ENCODE assay signal across 27 cellular contexts in genomic region chr5:1726956-1727355, GRCh38.
DNase-seq lines count a peak whose midpoint lies in the region; ATAC-seq and TF ChIP-seq lines count a peak whose summit lies in the region.
"Had no signal": no experiment of that assay in that cellular context is flagged by ENCODE, and none has a peak within 500 bp of the region (broad histone marks: within the 10 kb centered on the region; RNA-seq: fewer than 3 reads in every experiment).

No MANE protein-coding gene starts in this region.

- H3K79me2 ChIP-seq in osteoblast (ENCODE audit: insufficient read depth, low read length) = no peaks in the 10 kb centered on the region

- no peak overlapping the region for H3K27ac Mint-ChIP-seq in type B pancreatic cell

- no peak for ATAC-seq in GM19023 (IDR thresholded peaks at IDR 0.05; ENCODE audit: unreplicated experiment)
- ATAC-seq: K562; stimulated activated naive CD8-positive, alpha-beta T cell treated with anti-CD3 and anti-CD28 coated beads, Interleukin-15, Interleukin-2, amounts not matched to agents 100 U/mL and 50 U/mL, for 24 hours had no signal

- DNase-seq in activated effector memory CD4-positive, alpha-beta T cell treated with anti-CD3 and anti-CD28 coated beads, Interleukin-2, amount 50 U/mL, for 16 hours = peak; percentile 59
- no peak for DNase-seq in activated effector memory CD4-positive, alpha-beta T cell treated with Interleukin-2 at 50 U/mL for 16 hours
- DNase-seq in colonic mucosa = peak; percentile 12
- DNase-seq in osteoblast (ENCODE audit: insufficient read length, low spot score, missing footprints) = peak; percentile 74
- DNase-seq in type B pancreatic cell (ENCODE audit: extremely low spot score, unreplicated experiment) = peak; percentile 53
- no peak for DNase-seq in amygdala (lab: John Stamatoyannopoulos, UW)
- no peak for DNase-seq in kidney glomerular epithelial cell (lab: John Stamatoyannopoulos, UW)
- DNase-seq: ACHN; activated CD4-positive, alpha-beta T cell treated with anti-CD3 and anti-CD28 coated beads, Interleukin-2, amount 50 U/mL, for 4 hours; activated T-cell treated with anti-CD3 and anti-CD28 coated beads for 4 hours; BE2C; DMS153; effector CD8-positive, alpha-beta T cell; mammary epithelial cell; NCI-H1105; NCI-H1930; NCI-H526; NK-92 treated with Interleukin-12 subunit alpha and Interleukin-12 subunit beta, amount 100 ng/mL, for 24 hours; SHP77; stimulated activated CD4-positive, alpha-beta T cell treated with anti-CD3 and anti-CD28 coated beads, Interleukin-15, amount 100 ng/mL, for 24 hours; stimulated activated naive CD8-positive, alpha-beta T cell treated with anti-CD3 and anti-CD28 coated beads, Interleukin-15, Interleukin-2, amounts not matched to agents 100 U/mL and 50 U/mL, for 24 hours; T-helper 9 cell; thyroid gland had no signal

- H3K4me1 ChIP-seq in colonic mucosa = no peaks in the 10 kb centered on the region
- H3K4me1 ChIP-seq in osteoblast (ENCODE audit: insufficient read depth, low read length) = no peaks in the 10 kb centered on the region
- H3K4me1 ChIP-seq: BE2C, thyroid gland had no signal

- H3K27me3 ChIP-seq in colonic mucosa (no peaks in the 10 kb centered on the region), osteoblast (ENCODE audit: insufficient read depth, low read length) (no peaks in the 10 kb centered on the region)
- H3K27me3 ChIP-seq: thyroid gland had no signal

- H3K4me3 ChIP-seq in colonic mucosa (no peak overlapping the region), osteoblast (ENCODE audit: insufficient read depth, low read length) (no peak overlapping the region)
- H3K4me3 ChIP-seq: K562, PC-9, thyroid gland had no signal

- H3K4me2 ChIP-seq in osteoblast (ENCODE audit: insufficient read depth, low read length) = no peak overlapping the region
- H3K4me2 ChIP-seq: PC-9 had no signal

- H3K36me3 ChIP-seq in colonic mucosa (no peaks in the 10 kb centered on the region), osteoblast (ENCODE audit: insufficient read depth, low read length) (no peaks in the 10 kb centered on the region)
- H3K36me3 ChIP-seq: BE2C, thyroid gland had no signal

- H2AFZ ChIP-seq in osteoblast (ENCODE audit: low read length) = no peak overlapping the region
- H2AFZ ChIP-seq: PC-9 had no signal

- H3K4me3 Mint-ChIP-seq in type B pancreatic cell = no peak overlapping the region
- H3K4me3 Mint-ChIP-seq: neural crest cell had no signal

- H3K4me1 Mint-ChIP-seq in type B pancreatic cell (ENCODE audit: unreplicated experiment) = no peaks in the 10 kb centered on the region

- H3K27me3 Mint-ChIP-seq in type B pancreatic cell = peaks cover 22% of the 10 kb centered on the region

- H4K20me1 ChIP-seq in osteoblast (ENCODE audit: insufficient read depth, low read length) = no peaks in the 10 kb centered on the region

- no peaks in the 10 kb centered on the region for H3K9me3 Mint-ChIP-seq in type B pancreatic cell
- H3K9me3 Mint-ChIP-seq: neural crest cell had no signal

- no peaks in the 10 kb centered on the region for H3K36me3 Mint-ChIP-seq in type B pancreatic cell

- H3K9ac ChIP-seq in colonic mucosa (ENCODE audit: low read depth in 2 of 2, low read length in 2 of 2) = no peak overlapping the region

- intact Hi-C loops in colonic mucosa (cut with DNase I) = no loop called here

- H3K27ac ChIP-seq in colonic mucosa = no peak overlapping the region
- H3K27ac ChIP-seq in osteoblast (ENCODE audit: low read depth, low read length) = no peak overlapping the region
- H3K27ac ChIP-seq: PC-9, thyroid gland had no signal

- TF ChIP-seq CTCF in colonic mucosa (IDR thresholded peaks at IDR 0.05) = no peak
- no peak for TF ChIP-seq CTCF in osteoblast (IDR thresholded peaks at IDR 0.05; ENCODE audit: extremely low read depth, low read depth, low read length)
- no peak for TF ChIP-seq CTCF in type B pancreatic cell (conservative IDR thresholded peaks at IDR 0.05)

- no peaks in the 10 kb centered on the region for H3K9me3 ChIP-seq in colonic mucosa
- no peaks in the 10 kb centered on the region for H3K9me3 ChIP-seq in osteoblast (ENCODE audit: low read depth, low read length)
- H3K9me3 ChIP-seq: BE2C, thyroid gland had no signal

Comparison
In these comparisons a context has a peak if more than half of its experiments do, and no peak if none do; other contexts are left out.
1. DNase-seq: peak in activated effector memory CD4-positive, alpha-beta T cell treated with anti-CD3 and anti-CD28 coated beads, Interleukin-2, amount 50 U/mL, for 16 hours (single experiment), colonic mucosa (single experiment), osteoblast (single experiment) and type B pancreatic cell (single experiment); none in activated effector memory CD4-positive, alpha-beta T cell treated with Interleukin-2 at 50 U/mL for 16 hours (single experiment), amygdala (0 of 56) and kidney glomerular epithelial cell (single experiment).